Comparison of ENCODE assay signal across 17 cellular contexts in the genomic region with DNA sequence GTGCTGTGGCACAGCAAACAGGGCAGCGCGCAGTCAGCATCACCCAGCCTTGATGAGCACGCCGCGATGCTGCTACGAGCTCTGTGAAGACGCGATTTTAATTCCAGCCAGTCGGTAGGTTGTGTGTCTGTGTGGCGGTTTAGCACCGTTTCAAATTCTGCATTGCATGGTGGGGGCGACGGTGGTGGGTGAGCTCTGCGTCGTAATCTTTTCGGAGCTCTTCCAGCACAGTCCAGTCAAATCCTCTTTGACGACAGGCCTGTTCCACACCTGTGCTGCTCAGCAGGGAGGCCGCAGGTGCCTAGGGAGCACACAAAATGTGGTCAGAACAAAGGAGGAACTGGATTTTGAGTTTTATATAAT. TPM values are rescaled to one million over a fixed set of nuclear protein-coding genes. Genes with fewer than 3 reads are reported as not detected.
A peak's percentile ranks its signal among the peaks of the same experiment; 100 is the strongest.
DNase-seq lines count a peak whose midpoint lies in the region; ATAC-seq and TF ChIP-seq lines count a peak whose summit lies in the region.
"Had no signal": no experiment of that assay in that cellular context is flagged by ENCODE, and none has a peak within 500 bp of the region (broad histone marks: within the 10 kb centered on the region; RNA-seq: fewer than 3 reads in every experiment).

No MANE protein-coding gene starts in this region.

- ATAC-seq in GM21576 (IDR thresholded peaks at IDR 0.05; ENCODE audit: unreplicated experiment) = no peak
- ATAC-seq: HCT116 had no signal

- no peak overlapping the region for H3K4me3 ChIP-seq in esophagus muscularis mucosa

- DNase-seq in NCI-H146 (lab: John Stamatoyannopoulos, UW) (peak; percentile 14), NCI-H146 treated with DMSO at 0.1 percent for 48 hours (lab: John Stamatoyannopoulos, UW; ENCODE audit: unreplicated experiment) (no peak), NCI-H774 (lab: John Stamatoyannopoulos, UW) (peak; percentile 18), esophagus muscularis mucosa (ENCODE audit: extremely low spot score) (peak; percentile 80), type B pancreatic cell (ENCODE audit: extremely low spot score, unreplicated experiment) (peak; percentile 34), GM20000 (ENCODE audit: low spot score) (no peak)
- DNase-seq: GOT3, KG1, NCI-H1105 treated with DMSO at 0.1 percent for 48 hours, NCI-H1930 had no signal

- H3K27ac Mint-ChIP-seq in type B pancreatic cell = no peak overlapping the region
- H3K27ac Mint-ChIP-seq: B cell; CD4-positive, alpha-beta T cell had no signal

- H3K27ac ChIP-seq in esophagus muscularis mucosa (replicated peaks in 1 of 4) = no peak overlapping the region

- no peak overlapping the region for H3K4me3 Mint-ChIP-seq in type B pancreatic cell
- H3K4me3 Mint-ChIP-seq: B cell; CD4-positive, alpha-beta T cell had no signal

- TF ChIP-seq POLR2A in esophagus muscularis mucosa (IDR thresholded peaks at IDR 0.05; ENCODE audit: low read depth) = no peak

- no peaks in the 10 kb centered on the region for H3K36me3 ChIP-seq in esophagus muscularis mucosa

- 92% methylated on average over 16 of the region's 18 CpGs for WGBS in esophagus muscularis mucosa

- H3K36me3 Mint-ChIP-seq in type B pancreatic cell = no peaks in the 10 kb centered on the region

- no peaks in the 10 kb centered on the region for H3K27me3 Mint-ChIP-seq in type B pancreatic cell

- H3K4me1 ChIP-seq in esophagus muscularis mucosa = peaks cover 0 to 13% (median 3%) of the 10 kb centered on the region in 4 donors

- peaks cover 0 to 22% (median 0%) of the 10 kb centered on the region in 4 donors for H3K27me3 ChIP-seq in esophagus muscularis mucosa

- no peaks in the 10 kb centered on the region for H3K9me3 ChIP-seq in esophagus muscularis mucosa

- intact Hi-C loops in esophagus muscularis mucosa (cut with DNase I) = no loop called here

- TF ChIP-seq CTCF in esophagus muscularis mucosa (IDR thresholded peaks at IDR 0.05) = no peak
- TF ChIP-seq CTCF in type B pancreatic cell (conservative IDR thresholded peaks at IDR 0.05) = no peak
- no peak for TF ChIP-seq CTCF in GM20000 (IDR thresholded peaks at IDR 0.05; ENCODE audit: extremely low read depth, missing control alignments)

- no peaks in the 10 kb centered on the region for H3K4me1 Mint-ChIP-seq in type B pancreatic cell (ENCODE audit: unreplicated experiment)

- no peaks in the 10 kb centered on the region for H3K9me3 Mint-ChIP-seq in type B pancreatic cell
- H3K9me3 Mint-ChIP-seq: CD4-positive, alpha-beta T cell had no signal

- no peak for TF ChIP-seq EP300 in esophagus muscularis mucosa (IDR thresholded peaks at IDR 0.05)

RNA-seq across cellular contexts. Expression of a gene that starts 8.6 kb away (rescaled TPM):
- total RNA-seq in esophagus muscularis mucosa (not detected), type B pancreatic cell (ENCODE audit: low replicate concordance) (not detected in 2 replicates)
- total RNA-seq: A172; B cell; CD4-positive, alpha-beta T cell; Right ventricle myocardium inferior; SK-MEL-5 had no signal

RNA-seq across cellular contexts. Expression of a gene that starts 36.8 kb away (rescaled TPM):
- total RNA-seq in esophagus muscularis mucosa (under 1 TPM in 1 of 4 donors, not detected in 3; 0.83 TPM), type B pancreatic cell (ENCODE audit: low replicate concordance) (not detected in 2 replicates)
- total RNA-seq: A172; B cell; CD4-positive, alpha-beta T cell; Right ventricle myocardium inferior; SK-MEL-5 had no signal

Comparison
In these comparisons a context has a peak if more than half of its experiments do, and no peak if none do; other contexts are left out.
1. DNase-seq: peak in NCI-H146 (single experiment), NCI-H774 (single experiment), esophagus muscularis mucosa (single experiment) and type B pancreatic cell (single experiment); none in NCI-H146 treated with DMSO at 0.1 percent for 48 hours (single experiment) and GM20000 (single experiment).